21 cellular contexts compared by ENCODE assay signal in the genomic region with DNA sequence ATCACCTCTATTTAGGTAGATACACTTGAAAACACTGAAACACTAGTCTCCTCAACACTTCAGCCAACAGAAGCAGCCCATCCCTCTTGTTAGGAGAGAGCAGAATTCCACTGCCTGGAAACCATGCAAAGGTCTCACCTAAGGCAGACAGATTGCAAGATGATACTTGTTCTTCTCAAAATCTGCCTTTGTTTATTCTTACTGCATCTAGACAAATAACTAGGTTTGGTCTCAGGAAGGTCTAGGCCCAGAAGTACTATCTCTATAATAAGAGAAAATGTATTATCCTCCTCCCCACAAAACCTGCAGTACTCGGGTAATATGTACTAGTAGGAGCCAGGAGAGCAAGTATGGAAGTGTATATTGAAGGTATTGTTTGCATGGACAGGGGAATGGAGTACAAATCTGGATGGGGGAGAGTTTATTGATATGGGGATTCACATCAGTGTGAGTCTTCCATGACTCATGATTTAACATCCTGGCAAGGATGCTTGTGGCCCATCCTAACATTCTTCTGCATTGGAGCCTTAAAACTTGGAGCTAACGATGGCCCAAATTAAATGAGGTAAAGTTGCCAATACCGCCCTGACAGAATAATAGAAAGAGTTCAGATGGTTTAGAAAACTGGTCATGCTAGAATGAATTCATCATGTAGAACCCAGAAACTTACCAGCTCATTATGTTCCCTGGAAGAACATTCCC.
DNase-seq lines count a peak whose midpoint lies in the region; ATAC-seq and TF ChIP-seq lines count a peak whose summit lies in the region.
"Had no signal": no experiment of that assay in that cellular context is flagged by ENCODE, and none has a peak within 500 bp of the region (broad histone marks: within the 10 kb centered on the region; RNA-seq: fewer than 3 reads in every experiment).

No MANE protein-coding gene starts in this region.

- in situ Hi-C loops in GM23248 (cut with MboI) = no loop called here

- H3K27me3 ChIP-seq in GM23248 (replicated peaks; ENCODE audit: insufficient read depth) (no peaks in the 10 kb centered on the region), adipocyte (replicated peaks; ENCODE audit: control insufficient read depth, insufficient read depth, low read length) (no peaks in the 10 kb centered on the region), tibial nerve (no peaks in the 10 kb centered on the region)
- H3K27me3 ChIP-seq: colonic mucosa, pancreas had no signal

- H3K27ac ChIP-seq in GM23248 (peak overlapping the region; percentile 18; the same call in 1 of the 2 replicates), tibial nerve (no peak overlapping the region)
- H3K27ac ChIP-seq: colonic mucosa, HL-60, pancreas, SK-N-MC, skin epidermis had no signal

- H3K9me3 ChIP-seq in GM23248 (ENCODE audit: low read depth) = no peaks in the 10 kb centered on the region
- no peaks in the 10 kb centered on the region for H3K9me3 ChIP-seq in adipocyte (ENCODE audit: control insufficient read depth, low read length)
- peaks cover 0 to 4% (median 0%) of the 10 kb centered on the region in 4 donors for H3K9me3 ChIP-seq in tibial nerve
- H3K9me3 ChIP-seq: colonic mucosa, pancreas had no signal

- H3K9me2 ChIP-seq in GM23248 (ENCODE audit: insufficient read depth) = no peaks in the 10 kb centered on the region

- H3K9ac ChIP-seq in GM23248 (no peak overlapping the region), adipocyte (ENCODE audit: low read length) (no peak overlapping the region)

- H3K4me3 ChIP-seq in GM23248 (no peak overlapping the region), adipocyte (ENCODE audit: low read length) (no peak overlapping the region), fibroblast of the aortic adventitia (ENCODE audit: low read depth, low read length) (no peak overlapping the region), tibial nerve (no peak overlapping the region)
- H3K4me3 ChIP-seq: colonic mucosa, pancreas, SK-N-MC, skin epidermis had no signal

- peaks cover 0 to 3% of the 10 kb centered on the region in 2 donors for H3K9me3 Mint-ChIP-seq in stimulated activated naive CD8-positive, alpha-beta T cell treated with anti-CD3 and anti-CD28 coated beads, Interleukin-15, amount 100 ng/mL, for 72 hours
- H3K9me3 Mint-ChIP-seq: type B pancreatic cell had no signal

- no peak for TF ChIP-seq POLR2A in tibial nerve (IDR thresholded peaks at IDR 0.05)

- TF ChIP-seq CTCF in fibroblast of the aortic adventitia (IDR thresholded peaks at IDR 0.05; ENCODE audit: insufficient read depth, low read length) (no peak), tibial nerve (IDR thresholded peaks at IDR 0.05) (no peak)

- H3K4me3 Mint-ChIP-seq in stimulated activated naive CD8-positive, alpha-beta T cell treated with anti-CD3 and anti-CD28 coated beads, Interleukin-15, amount 100 ng/mL, for 72 hours = no peak overlapping the region
- H3K4me3 Mint-ChIP-seq: type B pancreatic cell had no signal

- TF ChIP-seq EP300 in tibial nerve (IDR thresholded peaks at IDR 0.05) = no peak

- no peak for ATAC-seq in GM18861 (IDR thresholded peaks at IDR 0.05; ENCODE audit: unreplicated experiment)
- no peak for ATAC-seq in stimulated activated naive CD8-positive, alpha-beta T cell treated with anti-CD3 and anti-CD28 coated beads, Interleukin-15, amount 100 ng/mL, for 72 hours
- ATAC-seq: pancreas had no signal

- H3K36me3 ChIP-seq in GM23248 (ENCODE audit: low read depth) (no peaks in the 10 kb centered on the region), adipocyte (ENCODE audit: control insufficient read depth, insufficient read depth, low read length, severe bottlenecking) (no peaks in the 10 kb centered on the region), tibial nerve (no peaks in the 10 kb centered on the region)
- H3K36me3 ChIP-seq: colonic mucosa, pancreas had no signal

- no peaks in the 10 kb centered on the region for H4K20me1 ChIP-seq in GM23248 (ENCODE audit: insufficient read depth)

- H3F3A ChIP-seq in GM23248 (ENCODE audit: insufficient read depth) = peaks cover 36% of the 10 kb centered on the region

- no peaks in the 10 kb centered on the region for H3K4me1 Mint-ChIP-seq in stimulated activated naive CD8-positive, alpha-beta T cell treated with anti-CD3 and anti-CD28 coated beads, Interleukin-15, amount 100 ng/mL, for 72 hours

- H3K27ac Mint-ChIP-seq in stimulated activated naive CD8-positive, alpha-beta T cell treated with anti-CD3 and anti-CD28 coated beads, Interleukin-15, amount 100 ng/mL, for 72 hours = no peak overlapping the region
- H3K27ac Mint-ChIP-seq: type B pancreatic cell had no signal

- no peak overlapping the region for H2AFZ ChIP-seq in GM23248

- H3K27me3 Mint-ChIP-seq in stimulated activated naive CD8-positive, alpha-beta T cell treated with anti-CD3 and anti-CD28 coated beads, Interleukin-15, amount 100 ng/mL, for 72 hours = no peaks in the 10 kb centered on the region
- H3K27me3 Mint-ChIP-seq: type B pancreatic cell had no signal

- peak overlapping the region; percentile 31 for H3K4me2 ChIP-seq in GM23248 (ENCODE audit: unreplicated experiment)

- no peaks in the 10 kb centered on the region for H3K79me2 ChIP-seq in GM23248 (ENCODE audit: insufficient read depth)

- peaks cover 42% of the 10 kb centered on the region for H3K4me1 ChIP-seq in GM23248 (ENCODE audit: insufficient read depth)
- H3K4me1 ChIP-seq in adipocyte (ENCODE audit: control insufficient read depth, insufficient read depth, low read length) = peaks cover 45% of the 10 kb centered on the region
- H3K4me1 ChIP-seq in tibial nerve = no peaks in the 10 kb centered on the region
- H3K4me1 ChIP-seq: colonic mucosa, pancreas had no signal

- 12 to 22% methylated on average over 3 of the region's 3 CpGs for WGBS in GM23248 (ENCODE audit: low coverage in 1 of 2, low lambda C conversion rate in 2 of 2, missing lambda C conversion rate in 2 of 2), 2 experiments
- 93 to 96% methylated on average over 3 of the region's 3 CpGs for WGBS in tibial nerve, 2 donors

- peak; percentile 45 for DNase-seq in A172 (ENCODE audit: low spot score)
- peak; percentile 76 for DNase-seq in GM23248
- DNase-seq in adipocyte (ENCODE audit: low read depth) = peak; percentile 36
- peak; percentile 75 for DNase-seq in fibroblast of the aortic adventitia (ENCODE audit: low read depth)
- DNase-seq in tibial nerve (ENCODE audit: low spot score in 2 of 2) = no peak
- DNase-seq in T-helper 2 cell = no peak
- no peak for DNase-seq in stimulated activated naive CD8-positive, alpha-beta T cell treated with anti-CD3 and anti-CD28 coated beads, Interleukin-15, amount 100 ng/mL, for 72 hours
- DNase-seq: activated T-cell treated with anti-CD3 and anti-CD28 coated beads, Interleukin-2, amount 50 U/mL, for 48 hours; colonic mucosa; COR-L47; erythroblast; Kasumi-1; NCI-H187 treated with DMSO at 0.1 percent for 48 hours; NCI-H526; OCI-M1; pancreas had no signal

Comparison
In these comparisons a context has a peak if more than half of its experiments do, and no peak if none do; other contexts are left out.
1. DNase-seq: peak in A172 (single experiment), GM23248 (single experiment), adipocyte (single experiment) and fibroblast of the aortic adventitia (single experiment); none in tibial nerve (0 of 2), T-helper 2 cell (0 of 5) and stimulated activated naive CD8-positive, alpha-beta T cell treated with anti-CD3 and anti-CD28 coated beads, Interleukin-15, amount 100 ng/mL, for 72 hours (0 of 2).